In the genomic region with DNA sequence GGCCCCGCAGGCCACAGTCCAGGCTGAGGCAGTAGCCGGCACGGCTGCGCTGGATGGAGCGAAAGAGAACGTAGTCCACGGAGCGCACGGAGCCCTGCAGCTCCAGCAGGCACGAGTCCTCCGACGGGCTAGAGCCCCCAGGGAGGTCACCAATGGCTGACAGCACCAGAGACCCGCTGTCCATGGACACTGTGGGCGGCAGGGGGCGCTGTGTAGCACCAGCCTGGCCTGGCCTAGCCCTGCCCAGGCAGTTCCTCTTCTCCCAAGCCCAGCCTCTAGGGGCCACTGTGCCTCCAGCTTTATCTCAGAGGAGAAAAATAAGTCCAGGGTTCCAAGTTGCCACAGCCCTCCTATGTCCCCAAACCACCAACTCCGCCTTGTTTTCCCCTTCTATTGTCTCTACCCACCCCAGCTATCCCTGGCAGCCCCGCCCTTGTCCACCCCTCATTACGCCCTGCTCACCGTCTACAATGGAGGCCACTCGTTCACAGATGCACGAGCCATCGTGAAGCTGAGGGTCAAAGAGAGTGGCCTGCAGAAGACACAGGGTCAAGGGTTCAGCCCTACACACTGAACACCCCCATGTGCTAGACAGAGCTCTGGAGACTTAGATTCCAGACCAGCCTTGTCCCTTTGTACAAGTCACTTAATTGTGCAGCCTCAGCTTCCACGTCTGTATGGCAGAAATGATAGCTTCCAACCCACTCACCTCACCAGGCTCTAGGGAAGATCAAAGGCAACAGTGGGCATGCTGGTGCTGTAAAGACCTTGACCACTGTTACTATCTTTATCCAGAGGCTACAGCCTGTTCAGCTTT, we compare ENCODE assay signal across 8 cellular contexts. TPM values are rescaled to one million over a fixed set of nuclear protein-coding genes. Genes with fewer than 3 reads are reported as not detected.
A peak's percentile ranks its signal among the peaks of the same experiment; 100 is the strongest.
DNase-seq lines count a peak whose midpoint lies in the region; ATAC-seq and TF ChIP-seq lines count a peak whose summit lies in the region.

No MANE protein-coding gene starts in this region.

- peaks cover 0 to 1% (median 0%) of the 10 kb centered on the region in 11 donors for H3K9me3 Mint-ChIP-seq in naive thymus-derived CD4-positive, alpha-beta T cell
- H3K9me3 Mint-ChIP-seq in stimulated activated naive B cell treated with anti-CD40 and anti-IgM and Interleukin-4, amounts not matched to agents 10 μg/mL and 1 μg/mL and 100 μg/mL, for 72 hours: no peaks in the 10 kb centered on the region

- BruUV-seq in Panc1 (replicated peaks; lab: Mats Ljungman, UMichigan): no TSS peak

- POLR2A ChIA-PET in Panc1 (lab: Charles Lee): interaction anchor here (0.5 to 1.2 kb wide), 3 partner anchors 66 to 178 kb away, joined by 3 to 13 read pairs (median 3); no protein-coding TSS in a partner anchor
- POLR2A ChIA-PET in naive thymus-derived CD4-positive, alpha-beta T cell (lab: Charles Lee): interaction anchor here (0.6 to 4.0 kb wide), 10 partner anchors 10 to 131 kb away, joined by 3 to 34 read pairs (median 4); a partner anchor contains a TSS

- peak overlapping the region; percentile 91 for H3K4me2 ChIP-seq in KMS-11

- in situ Hi-C loops in Panc1 (cut with HindIII; ENCODE audit: low pct_unique_long_range_greater_than_20kb, low sequenced_read_pairs): no loop called here

- H3K36me3 Mint-ChIP-seq in naive thymus-derived CD4-positive, alpha-beta T cell: no peaks in the 10 kb centered on the region
- peaks cover 3 to 24% of the 10 kb centered on the region in 2 donors for H3K36me3 Mint-ChIP-seq in stimulated activated naive B cell treated with anti-CD40 and anti-IgM and Interleukin-4, amounts not matched to agents 10 μg/mL and 1 μg/mL and 100 μg/mL, for 72 hours

- no peaks in the 10 kb centered on the region for H3K27me3 Mint-ChIP-seq in naive thymus-derived CD4-positive, alpha-beta T cell
- H3K27me3 Mint-ChIP-seq in stimulated activated naive B cell treated with anti-CD40 and anti-IgM and Interleukin-4, amounts not matched to agents 10 μg/mL and 1 μg/mL and 100 μg/mL, for 72 hours: no peaks in the 10 kb centered on the region

- ATAC-seq in GM21619 (IDR thresholded peaks at IDR 0.05; ENCODE audit: unreplicated experiment) (peak; percentile 76), Panc1 (peak; percentile 89)
- ATAC-seq in naive thymus-derived CD4-positive, alpha-beta T cell: peak; percentile 99
- peak; percentile 96 to 98 for ATAC-seq in stimulated activated naive B cell treated with anti-CD40 and anti-IgM and Interleukin-4, amounts not matched to agents 10 μg/mL and 1 μg/mL and 100 μg/mL, for 72 hours (replicated peaks)

- H3K9me3 ChIP-seq in Panc1 (ENCODE audit: control insufficient read depth, insufficient read depth, low read depth, low read length) (no peaks in the 10 kb centered on the region), esophagus squamous epithelium (no peaks in the 10 kb centered on the region)
- no peaks in the 10 kb centered on the region for H3K9me3 ChIP-seq in naive thymus-derived CD4-positive, alpha-beta T cell (ENCODE audit: control insufficient read depth in 2 of 3, low read length in 3 of 3)

- no peaks in the 10 kb centered on the region for H4K20me1 ChIP-seq in KMS-11 (ENCODE audit: insufficient read depth)

- 42 to 50% methylated on average over 7 to 8 of the region's 23 CpGs for WGBS in esophagus squamous epithelium, 2 donors

- H2AFZ ChIP-seq in KMS-11 (ENCODE audit: low read depth): peak overlapping the region; percentile 99

- peak; percentile 84 for DNase-seq in DMS79 treated with DMSO at 0.1 percent for 48 hours (lab: John Stamatoyannopoulos, UW)
- DNase-seq in Panc1 (ENCODE audit: low read depth, low spot score): no peak
- peak; percentile 97 for DNase-seq in activated T-cell treated with anti-CD3 and anti-CD28 coated beads, Interleukin-2, amount 50 U/mL, for 48 hours
- DNase-seq in esophagus squamous epithelium (lab: John Stamatoyannopoulos, UW): peak; percentile 49
- DNase-seq in naive thymus-derived CD4-positive, alpha-beta T cell: peak; percentile 86 to 98 (median 93)
- DNase-seq in stimulated activated naive B cell treated with anti-CD40 and anti-IgM and Interleukin-4, amounts not matched to agents 10 μg/mL and 1 μg/mL and 100 μg/mL, for 72 hours: peak; percentile 92

- TF ChIP-seq CTCF in KMS-11 (conservative IDR thresholded peaks at IDR 0.05; ENCODE audit: low read depth, low read length) (peak; percentile 100), Panc1 (IDR thresholded peaks at IDR 0.05) (peak; percentile 100), esophagus squamous epithelium (IDR thresholded peaks at IDR 0.05) (peak; percentile 98 to 100 (median 98))

- H3K27me3 ChIP-seq in KMS-11 (ENCODE audit: insufficient read depth, low read depth) (no peaks in the 10 kb centered on the region), Panc1 (ENCODE audit: control insufficient read depth, insufficient read depth, low read length) (no peaks in the 10 kb centered on the region), esophagus squamous epithelium (no peaks in the 10 kb centered on the region)
- H3K27me3 ChIP-seq in naive thymus-derived CD4-positive, alpha-beta T cell (ENCODE audit: control insufficient read depth in 2 of 2, insufficient read depth in 2 of 2, low read length in 2 of 2): no peaks in the 10 kb centered on the region

- CTCF ChIA-PET in Panc1 (lab: Charles Lee): interaction anchor here (0.6 to 3.9 kb wide), 12 partner anchors 9 to 348 kb away, joined by 3 to 34 read pairs (median 4); a partner anchor contains a TSS
- CTCF ChIA-PET in naive thymus-derived CD4-positive, alpha-beta T cell (lab: Charles Lee): interaction anchor here (0.5 to 6.4 kb wide), 35 partner anchors 9 to 1135 kb away, joined by 3 to 105 read pairs (median 4); a partner anchor contains a TSS

- H3K27ac ChIP-seq in KMS-11: peak overlapping the region; percentile 30
- peak overlapping the region; percentile 9; the same call in 1 of the 2 replicates for H3K27ac ChIP-seq in Panc1 (ENCODE audit: low read length)
- H3K27ac ChIP-seq in esophagus squamous epithelium: peak overlapping the region; percentile 19 to 64 (median 54)
- H3K27ac ChIP-seq in naive thymus-derived CD4-positive, alpha-beta T cell (ENCODE audit: low read depth, low read length): peak overlapping the region; percentile 49

- intact Hi-C loops in Panc1 (cut with micrococcal nuclease; ENCODE audit: unreplicated experiment) (no loop called here), esophagus squamous epithelium (cut with DNase I) (loop anchor here (5.0 kb wide), 1 partner anchor 76 kb away; no protein-coding TSS in a partner anchor)
- intact Hi-C loops in naive thymus-derived CD4-positive, alpha-beta T cell (cut with micrococcal nuclease): loop anchor here (1.0 to 10.0 kb wide), 9 partner anchors 22 to 478 kb away; a partner anchor contains a TSS

- H3K36me3 ChIP-seq in KMS-11 (ENCODE audit: insufficient read depth) (no peaks in the 10 kb centered on the region), Panc1 (ENCODE audit: control insufficient read depth, insufficient read depth, low read length) (peaks cover 3% of the 10 kb centered on the region; the same call in 1 of the 2 replicates), esophagus squamous epithelium (peaks cover 0 to 33% (median 4%) of the 10 kb centered on the region in 3 donors)
- H3K36me3 ChIP-seq in naive thymus-derived CD4-positive, alpha-beta T cell (ENCODE audit: control insufficient read depth in 2 of 3, insufficient read depth in 3 of 3, low read length in 3 of 3): no peaks in the 10 kb centered on the region

- H3K4me3 Mint-ChIP-seq in naive thymus-derived CD4-positive, alpha-beta T cell: peak overlapping the region in 9 of 10 donors; percentile 45 to 83 (median 62)
- H3K4me3 Mint-ChIP-seq in stimulated activated naive B cell treated with anti-CD40 and anti-IgM and Interleukin-4, amounts not matched to agents 10 μg/mL and 1 μg/mL and 100 μg/mL, for 72 hours: peak overlapping the region; percentile 71 to 86

- H3K4me1 Mint-ChIP-seq in naive thymus-derived CD4-positive, alpha-beta T cell: peaks cover 21 to 36% (median 24%) of the 10 kb centered on the region in 7 donors
- peaks cover 32 to 37% of the 10 kb centered on the region in 2 donors for H3K4me1 Mint-ChIP-seq in stimulated activated naive B cell treated with anti-CD40 and anti-IgM and Interleukin-4, amounts not matched to agents 10 μg/mL and 1 μg/mL and 100 μg/mL, for 72 hours

- no peak for TF ChIP-seq POLR2A in esophagus squamous epithelium (IDR thresholded peaks at IDR 0.05)

- H3K4me3 ChIP-seq in KMS-11 (IDR thresholded peaks at IDR 0.05; ENCODE audit: insufficient read depth, low read depth, low read length) (peak overlapping the region; percentile 98), Panc1 (ENCODE audit: low read depth in 2 of 2, low read length in 2 of 2) (no peak overlapping the region), esophagus squamous epithelium (peak overlapping the region in 3 of 4 donors; percentile 9 to 54 (median 29))
- H3K4me3 ChIP-seq in naive thymus-derived CD4-positive, alpha-beta T cell (ENCODE audit: low read length): peak overlapping the region; percentile 54

- H3K27ac Mint-ChIP-seq in naive thymus-derived CD4-positive, alpha-beta T cell: peak overlapping the region in 7 of 9 donors; percentile 29 to 86 (median 69)
- H3K27ac Mint-ChIP-seq in stimulated activated naive B cell treated with anti-CD40 and anti-IgM and Interleukin-4, amounts not matched to agents 10 μg/mL and 1 μg/mL and 100 μg/mL, for 72 hours: peak overlapping the region; percentile 76

- no peaks in the 10 kb centered on the region for H3K79me2 ChIP-seq in KMS-11 (ENCODE audit: insufficient read depth, low read depth)

- peak overlapping the region; percentile 72 for H3K9ac ChIP-seq in KMS-11

- H3K4me1 ChIP-seq in KMS-11 (ENCODE audit: low read depth, poor library complexity, severe bottlenecking): peaks cover 33% of the 10 kb centered on the region
- peaks cover 7% of the 10 kb centered on the region for H3K4me1 ChIP-seq in Panc1 (ENCODE audit: control insufficient read depth, insufficient read depth, low read length)
- H3K4me1 ChIP-seq in esophagus squamous epithelium: peaks cover 26 to 41% (median 28%) of the 10 kb centered on the region in 3 donors
- peaks cover 4 to 10% of the 10 kb centered on the region in 2 donors for H3K4me1 ChIP-seq in naive thymus-derived CD4-positive, alpha-beta T cell (ENCODE audit: control insufficient read depth in 2 of 2, insufficient read depth in 2 of 2, low read length in 2 of 2)

RNA-seq across cellular contexts. Expression of a gene that starts 4.4 kb away (rescaled TPM):
- total RNA-seq in Panc1 (2021; ENCODE audit: unreplicated experiment) (94.7 TPM), esophagus squamous epithelium (10 to 100 TPM; 10.5 to 27.9 (median 16.1) TPM)
- 122 TPM for polyA plus RNA-seq in Panc1 (2012; ENCODE audit: insufficient read length)
- total RNA-seq in naive thymus-derived CD4-positive, alpha-beta T cell: 10 to 100 TPM in 4 of 5 experiments, 1 to 10 TPM in 1; 8.2 to 24.3 (median 13.8) TPM
- 1 to 10 TPM; 1.8 to 2.0 TPM for polyA plus RNA-seq in naive thymus-derived CD4-positive, alpha-beta T cell

RNA-seq across cellular contexts. Expression of a gene that starts 11.3 kb away (rescaled TPM):
- 200 TPM for total RNA-seq in Panc1 (2021; ENCODE audit: unreplicated experiment)
- polyA plus RNA-seq in Panc1 (2012; ENCODE audit: insufficient read length): 232 TPM
- total RNA-seq in esophagus squamous epithelium: 10 to 100 TPM; 56.8 to 72.2 (median 60.1) TPM
- 100 to 1,000 TPM in 3 of 5 experiments, 10 to 100 TPM in 2; 50.8 to 118 (median 100) TPM for total RNA-seq in naive thymus-derived CD4-positive, alpha-beta T cell
- polyA plus RNA-seq in naive thymus-derived CD4-positive, alpha-beta T cell: 100 to 1,000 TPM; 141 to 219 TPM

RNA-seq across cellular contexts. Expression of a gene that starts 22.5 kb away (rescaled TPM):
- total RNA-seq in Panc1 (2021; ENCODE audit: unreplicated experiment) (43.6 TPM), esophagus squamous epithelium (10 to 100 TPM; 21.9 to 35.1 (median 25.6) TPM)
- polyA plus RNA-seq in Panc1 (2012; ENCODE audit: insufficient read length): 38.2 TPM
- total RNA-seq in naive thymus-derived CD4-positive, alpha-beta T cell: 100 to 1,000 TPM in 2 of 5 experiments, 10 to 100 TPM in 3; 72.2 to 137 (median 94.7) TPM
- polyA plus RNA-seq in naive thymus-derived CD4-positive, alpha-beta T cell: 10 to 100 TPM; 16.7 to 31.0 TPM

RNA-seq across cellular contexts. Expression of a gene that starts 26.4 kb away (rescaled TPM):
- total RNA-seq in Panc1 (2021; ENCODE audit: unreplicated experiment): 7.8 TPM
- polyA plus RNA-seq in Panc1 (2012; ENCODE audit: insufficient read length): 8.6 TPM
- total RNA-seq in esophagus squamous epithelium: 1 to 10 TPM; 2.1 to 3.0 (median 2.5) TPM
- 1 to 10 TPM; 1.6 to 3.3 (median 2.8) TPM for total RNA-seq in naive thymus-derived CD4-positive, alpha-beta T cell
- under 1 TPM in 1 of 2 donors, not detected in 1; 0.07 TPM for polyA plus RNA-seq in naive thymus-derived CD4-positive, alpha-beta T cell

RNA-seq across cellular contexts. Expression of a gene that starts 42.3 kb away (rescaled TPM):
- 53.6 TPM for total RNA-seq in Panc1 (2021; ENCODE audit: unreplicated experiment)
- 87.4 TPM for polyA plus RNA-seq in Panc1 (2012; ENCODE audit: insufficient read length)
- 10 to 100 TPM; 34.0 to 59.1 (median 42.9) TPM for total RNA-seq in esophagus squamous epithelium
- 10 to 100 TPM; 19.5 to 40.8 (median 22.0) TPM for total RNA-seq in naive thymus-derived CD4-positive, alpha-beta T cell
- polyA plus RNA-seq in naive thymus-derived CD4-positive, alpha-beta T cell: 10 to 100 TPM; 48.9 to 49.9 TPM

Comparison
In these comparisons a context has a peak if more than half of its experiments do, and no peak if none do; other contexts are left out.
1. H3K4me3 ChIP-seq: peak in KMS-11 (single experiment), esophagus squamous epithelium (3 of 4) and naive thymus-derived CD4-positive, alpha-beta T cell (single experiment); none in Panc1 (0 of 2).
2. Peak in every context shown above with its lines, with median percentiles within 50 percentile points of each other: ATAC-seq, H3K27ac ChIP-seq and CTCF ChIP-seq.